1 cellular context compared by ENCODE assay signal in the genomic region with DNA sequence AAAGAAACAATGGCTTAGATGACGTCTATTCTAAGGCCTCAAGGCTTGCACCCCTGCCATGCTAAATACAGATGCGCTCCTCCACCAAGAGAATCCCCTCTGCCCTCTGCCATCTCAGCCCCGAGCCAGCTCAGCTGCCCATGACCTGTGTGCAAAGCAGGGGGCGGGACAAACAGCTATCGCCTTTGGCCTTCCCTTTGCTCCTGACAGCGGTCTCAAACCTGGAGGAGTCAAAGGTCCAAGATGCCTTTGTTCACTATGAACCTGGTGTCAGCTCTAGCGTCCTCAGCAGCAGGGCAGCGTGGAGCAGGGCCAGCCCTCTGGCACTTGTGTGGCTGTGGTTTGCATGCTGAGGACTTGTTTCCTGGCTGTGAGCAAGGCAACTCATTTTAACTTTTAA.
TF ChIP-seq lines count a peak whose summit lies in the region.

No MANE protein-coding gene starts in this region.

TF ChIP-seq in HepG2, 621 proteins besides CTCF, POLR2A, EP300 and RAD21 (continued from another document and continues in another):
- TF ChIP-seq, protein P1, sequence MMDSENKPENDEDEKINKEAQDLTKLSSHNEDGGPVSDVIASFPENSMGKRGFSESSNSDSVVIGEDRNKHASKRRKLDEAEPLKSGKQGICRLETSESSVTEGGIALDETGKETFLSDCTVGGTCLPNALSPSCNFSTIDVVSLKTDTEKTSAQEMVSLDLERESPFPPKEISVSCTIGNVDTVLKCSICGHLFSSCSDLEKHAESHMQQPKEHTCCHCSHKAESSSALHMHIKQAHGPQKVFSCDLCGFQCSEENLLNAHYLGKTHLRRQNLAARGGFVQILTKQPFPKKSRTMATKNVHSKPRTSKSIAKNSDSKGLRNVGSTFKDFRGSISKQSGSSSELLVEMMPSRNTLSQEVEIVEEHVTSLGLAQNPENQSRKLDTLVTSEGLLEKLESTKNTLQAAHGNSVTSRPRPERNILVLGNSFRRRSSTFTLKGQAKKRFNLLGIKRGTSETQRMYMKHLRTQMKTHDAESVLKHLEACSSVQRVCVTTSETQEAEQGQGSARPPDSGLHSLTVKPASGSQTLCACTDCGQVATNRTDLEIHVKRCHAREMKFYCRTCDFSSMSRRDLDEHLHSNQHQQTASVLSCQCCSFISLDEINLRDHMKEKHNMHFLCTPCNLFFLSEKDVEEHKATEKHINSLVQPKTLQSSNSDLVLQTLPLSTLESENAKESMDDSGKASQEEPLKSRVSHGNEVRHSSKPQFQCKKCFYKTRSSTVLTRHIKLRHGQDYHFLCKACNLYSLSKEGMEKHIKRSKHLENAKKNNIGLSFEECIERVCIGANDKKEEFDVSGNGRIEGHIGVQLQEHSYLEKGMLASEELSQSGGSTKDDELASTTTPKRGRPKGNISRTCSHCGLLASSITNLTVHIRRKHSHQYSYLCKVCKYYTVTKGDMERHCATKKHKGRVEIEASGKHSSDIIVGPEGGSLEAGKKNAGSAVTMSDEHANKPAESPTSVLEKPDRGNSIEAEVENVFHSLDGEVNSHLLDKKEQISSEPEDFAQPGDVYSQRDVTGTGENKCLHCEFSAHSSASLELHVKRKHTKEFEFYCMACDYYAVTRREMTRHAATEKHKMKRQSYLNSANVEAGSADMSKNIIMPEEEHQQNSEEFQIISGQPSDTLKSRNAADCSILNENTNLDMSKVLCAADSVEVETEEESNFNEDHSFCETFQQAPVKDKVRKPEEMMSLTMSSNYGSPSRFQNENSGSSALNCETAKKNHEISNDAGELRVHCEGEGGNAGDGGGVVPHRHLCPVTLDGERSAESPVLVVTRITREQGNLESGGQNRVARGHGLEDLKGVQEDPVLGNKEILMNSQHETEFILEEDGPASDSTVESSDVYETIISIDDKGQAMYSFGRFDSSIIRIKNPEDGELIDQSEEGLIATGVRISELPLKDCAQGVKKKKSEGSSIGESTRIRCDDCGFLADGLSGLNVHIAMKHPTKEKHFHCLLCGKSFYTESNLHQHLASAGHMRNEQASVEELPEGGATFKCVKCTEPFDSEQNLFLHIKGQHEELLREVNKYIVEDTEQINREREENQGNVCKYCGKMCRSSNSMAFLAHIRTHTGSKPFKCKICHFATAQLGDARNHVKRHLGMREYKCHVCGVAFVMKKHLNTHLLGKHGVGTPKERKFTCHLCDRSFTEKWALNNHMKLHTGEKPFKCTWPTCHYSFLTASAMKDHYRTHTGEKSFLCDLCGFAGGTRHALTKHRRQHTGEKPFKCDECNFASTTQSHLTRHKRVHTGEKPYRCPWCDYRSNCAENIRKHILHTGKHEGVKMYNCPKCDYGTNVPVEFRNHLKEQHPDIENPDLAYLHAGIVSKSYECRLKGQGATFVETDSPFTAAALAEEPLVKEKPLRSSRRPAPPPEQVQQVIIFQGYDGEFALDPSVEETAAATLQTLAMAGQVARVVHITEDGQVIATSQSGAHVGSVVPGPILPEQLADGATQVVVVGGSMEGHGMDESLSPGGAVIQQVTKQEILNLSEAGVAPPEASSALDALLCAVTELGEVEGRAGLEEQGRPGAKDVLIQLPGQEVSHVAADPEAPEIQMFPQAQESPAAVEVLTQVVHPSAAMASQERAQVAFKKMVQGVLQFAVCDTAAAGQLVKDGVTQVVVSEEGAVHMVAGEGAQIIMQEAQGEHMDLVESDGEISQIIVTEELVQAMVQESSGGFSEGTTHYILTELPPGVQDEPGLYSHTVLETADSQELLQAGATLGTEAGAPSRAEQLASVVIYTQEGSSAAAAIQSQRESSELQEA (CRISPR knock-in tag; IDR thresholded peaks at IDR 0.05; ENCODE audit: not compliant biosample characterization), result peak; percentile 25
- no peak for TF ChIP-seq WIZ (CRISPR knock-in tag; IDR thresholded peaks at IDR 0.05)
- no peak for TF ChIP-seq KDM3A (CRISPR knock-in tag; IDR thresholded peaks at IDR 0.05; ENCODE audit: low read depth)
- TF ChIP-seq ZNF292 (CRISPR knock-in tag; IDR thresholded peaks at IDR 0.05; ENCODE audit: borderline replicate concordance, low read depth), result peak; percentile 64; the same call in 1 of the 2 replicates
- no peak for TF ChIP-seq ZNF878 (CRISPR knock-in tag; IDR thresholded peaks at IDR 0.05)
- no peak for TF ChIP-seq DPF2 (CRISPR knock-in tag; IDR thresholded peaks at IDR 0.05; ENCODE audit: borderline replicate concordance, low read depth)
- TF ChIP-seq, protein P2, sequence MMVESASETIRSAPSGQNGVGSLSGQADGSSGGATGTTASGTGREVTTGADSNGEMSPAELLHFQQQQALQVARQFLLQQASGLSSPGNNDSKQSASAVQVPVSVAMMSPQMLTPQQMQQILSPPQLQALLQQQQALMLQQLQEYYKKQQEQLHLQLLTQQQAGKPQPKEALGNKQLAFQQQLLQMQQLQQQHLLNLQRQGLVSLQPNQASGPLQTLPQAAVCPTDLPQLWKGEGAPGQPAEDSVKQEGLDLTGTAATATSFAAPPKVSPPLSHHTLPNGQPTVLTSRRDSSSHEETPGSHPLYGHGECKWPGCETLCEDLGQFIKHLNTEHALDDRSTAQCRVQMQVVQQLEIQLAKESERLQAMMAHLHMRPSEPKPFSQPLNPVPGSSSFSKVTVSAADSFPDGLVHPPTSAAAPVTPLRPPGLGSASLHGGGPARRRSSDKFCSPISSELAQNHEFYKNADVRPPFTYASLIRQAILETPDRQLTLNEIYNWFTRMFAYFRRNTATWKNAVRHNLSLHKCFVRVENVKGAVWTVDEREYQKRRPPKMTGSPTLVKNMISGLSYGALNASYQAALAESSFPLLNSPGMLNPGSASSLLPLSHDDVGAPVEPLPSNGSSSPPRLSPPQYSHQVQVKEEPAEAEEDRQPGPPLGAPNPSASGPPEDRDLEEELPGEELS (CRISPR knock-in tag; IDR thresholded peaks at IDR 0.05), result 0 out of 2 replicates have a peak, but pooled peaks have one; percentile 11
- TF ChIP-seq ZUFSP (CRISPR knock-in tag; IDR thresholded peaks at IDR 0.05; ENCODE audit: borderline replicate concordance), result no peak
- TF ChIP-seq NR2F1 (CRISPR knock-in tag; IDR thresholded peaks at IDR 0.05), result peak in 1 of 2 experiments; percentile 15; a peak in 1 of 4 replicates
- TF ChIP-seq, protein P3, sequence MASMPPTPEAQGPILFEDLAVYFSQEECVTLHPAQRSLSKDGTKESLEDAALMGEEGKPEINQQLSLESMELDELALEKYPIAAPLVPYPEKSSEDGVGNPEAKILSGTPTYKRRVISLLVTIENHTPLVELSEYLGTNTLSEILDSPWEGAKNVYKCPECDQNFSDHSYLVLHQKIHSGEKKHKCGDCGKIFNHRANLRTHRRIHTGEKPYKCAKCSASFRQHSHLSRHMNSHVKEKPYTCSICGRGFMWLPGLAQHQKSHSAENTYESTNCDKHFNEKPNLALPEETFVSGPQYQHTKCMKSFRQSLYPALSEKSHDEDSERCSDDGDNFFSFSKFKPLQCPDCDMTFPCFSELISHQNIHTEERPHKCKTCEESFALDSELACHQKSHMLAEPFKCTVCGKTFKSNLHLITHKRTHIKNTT (CRISPR knock-in tag; IDR thresholded peaks at IDR 0.05), result no peak
- TF ChIP-seq AHR (CRISPR knock-in tag; IDR thresholded peaks at IDR 0.05), result no peak
- no peak for TF ChIP-seq TCF12 (IDR thresholded peaks at IDR 0.05)
- TF ChIP-seq TCF12 (CRISPR knock-in tag; IDR thresholded peaks at IDR 0.05), result no peak
- TF ChIP-seq, protein P4, sequence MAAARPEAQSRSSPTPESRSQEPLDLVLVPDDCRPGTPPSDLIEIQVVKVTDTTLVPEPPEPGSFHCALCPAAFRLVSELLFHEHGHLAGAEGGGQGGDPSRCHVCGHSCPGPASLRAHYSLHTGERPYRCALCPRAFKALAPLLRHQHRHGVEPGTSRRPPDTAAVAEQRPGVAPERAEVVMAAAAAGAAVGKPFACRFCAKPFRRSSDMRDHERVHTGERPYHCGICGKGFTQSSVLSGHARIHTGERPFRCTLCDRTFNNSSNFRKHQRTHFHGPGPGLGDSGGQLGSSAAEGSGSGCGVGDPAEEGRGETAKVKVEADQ (CRISPR knock-in tag; IDR thresholded peaks at IDR 0.05; ENCODE audit: borderline replicate concordance), result no peak
- TF ChIP-seq NFKB2 (CRISPR knock-in tag; IDR thresholded peaks at IDR 0.05; ENCODE audit: borderline replicate concordance), result 0 out of 2 replicates have a peak, but pooled peaks have one; percentile 29
- TF ChIP-seq STAT5B (CRISPR knock-in tag; IDR thresholded peaks at IDR 0.05), result no peak
- peak; percentile 39 for TF ChIP-seq RARA (CRISPR knock-in tag; IDR thresholded peaks at IDR 0.05)
- no peak for TF ChIP-seq SIX4 (CRISPR knock-in tag; IDR thresholded peaks at IDR 0.05)
- no peak for TF ChIP-seq ATF2 (CRISPR knock-in tag; IDR thresholded peaks at IDR 0.05)
- TF ChIP-seq CEBPZ (IDR thresholded peaks at IDR 0.05; ENCODE audit: low read length), result no peak
- no peak for TF ChIP-seq MIER2 (CRISPR knock-in tag; IDR thresholded peaks at IDR 0.05)
- no peak for TF ChIP-seq MXD1 (CRISPR knock-in tag; IDR thresholded peaks at IDR 0.05)
- no peak for TF ChIP-seq NFE2L2 (IDR thresholded peaks at IDR 0.05; ENCODE audit: low read length)
- no peak for TF ChIP-seq TBL1XR1 (IDR thresholded peaks at IDR 0.05; ENCODE audit: borderline replicate concordance, low read length, partially characterized antibody)
- no peak for TF ChIP-seq PHF21A (CRISPR knock-in tag; IDR thresholded peaks at IDR 0.05)
- no peak for TF ChIP-seq ZMYM2 (CRISPR knock-in tag; IDR thresholded peaks at IDR 0.05)
- TF ChIP-seq PBX3 (CRISPR knock-in tag; IDR thresholded peaks at IDR 0.05; ENCODE audit: borderline replicate concordance), result no peak
- TF ChIP-seq HNF4G (IDR thresholded peaks at IDR 0.05; ENCODE audit: borderline replicate concordance, low read depth, low read length), result peak; percentile 48
- TF ChIP-seq HNF4G (CRISPR knock-in tag; IDR thresholded peaks at IDR 0.05; ENCODE audit: borderline replicate concordance, low read depth), result no peak
- no peak for TF ChIP-seq EED (CRISPR knock-in tag; IDR thresholded peaks at IDR 0.05)
- TF ChIP-seq ZNF180 (CRISPR knock-in tag; IDR thresholded peaks at IDR 0.05; ENCODE audit: borderline replicate concordance, low read depth), result no peak
- TF ChIP-seq NFRKB (IDR thresholded peaks at IDR 0.05), result no peak
